Comparison of ENCODE assay signal across 24 cellular contexts in genomic region chr1:121443131-121443530, GRCh38.
DNase-seq lines count a peak whose midpoint lies in the region; ATAC-seq and TF ChIP-seq lines count a peak whose summit lies in the region.
"Had no signal": no experiment of that assay in that cellular context is flagged by ENCODE, and none has a peak within 500 bp of the region (broad histone marks: within the 10 kb centered on the region; RNA-seq: fewer than 3 reads in every experiment).

No MANE protein-coding gene starts in this region.

- CTCF ChIA-PET in Panc1 (lab: Charles Lee): no interaction called here

- H3K27ac ChIP-seq in GM23248 (no peak overlapping the region), Panc1 (ENCODE audit: low read length) (no peak overlapping the region)
- H3K27ac ChIP-seq: dorsolateral prefrontal cortex, HL-60, lower lobe of right lung, uterus had no signal

- H3F3A ChIP-seq in GM23248 (ENCODE audit: insufficient read depth): peaks cover 7% of the 10 kb centered on the region; the same call in 1 of the 2 replicates

- H3K9me3 ChIP-seq in GM23248 (ENCODE audit: low read depth) (no peaks in the 10 kb centered on the region), Panc1 (ENCODE audit: control insufficient read depth, insufficient read depth, low read depth, low read length) (no peaks in the 10 kb centered on the region)
- H3K9me3 ChIP-seq: BE2C, lower lobe of right lung, uterus had no signal

- H3K27me3 ChIP-seq in GM23248 (replicated peaks; ENCODE audit: insufficient read depth) (no peaks in the 10 kb centered on the region), Panc1 (ENCODE audit: control insufficient read depth, insufficient read depth, low read length) (no peaks in the 10 kb centered on the region)
- H3K27me3 ChIP-seq: BE2C, dorsolateral prefrontal cortex, uterus had no signal

- intact Hi-C loops in Panc1 (cut with micrococcal nuclease; ENCODE audit: unreplicated experiment): no loop called here

- peak; percentile 34 for DNase-seq in GM23248
- peak; percentile 28 for DNase-seq in Panc1 (ENCODE audit: low read depth, low spot score)
- DNase-seq in fibroblast of mammary gland (ENCODE audit: low read depth): peak; percentile 58
- DNase-seq in stromal cell of bone marrow (ENCODE audit: low read depth): peak; percentile 37
- no peak for DNase-seq in NCI-H1930 (lab: John Stamatoyannopoulos, UW)
- DNase-seq in NCI-H1694 treated with DMSO at 0.1 percent for 48 hours (lab: John Stamatoyannopoulos, UW): no peak
- DNase-seq: activated B cell treated with CpG ODN at 0.5 μM for 24 hours; activated CD4-positive, alpha-beta memory T cell treated with anti-CD3 and anti-CD28 coated beads, Interleukin-2, amount 10 ng/mL, durations not matched to agents 7 days and 5 days; activated T-cell treated with anti-CD3 and anti-CD28 coated beads, Interleukin-2, amount 50 U/mL, for 24 hours; BE2C; dorsolateral prefrontal cortex; GF-D8; GOT3; head of caudate nucleus; KBM-7; lower lobe of right lung; NCI-H1092; NCI-H2081 treated with DMSO at 0.1 percent for 48 hours; NCI-H526; stimulated activated CD4-positive, alpha-beta T cell treated with anti-CD3 and anti-CD28 coated beads, Interleukin-4, amount 100 ng/mL, for 4 hours; substantia nigra; uterus had no signal

- POLR2A ChIA-PET in Panc1 (lab: Charles Lee): no interaction called here

- no peaks in the 10 kb centered on the region for H4K20me1 ChIP-seq in GM23248 (ENCODE audit: insufficient read depth)

- ATAC-seq in Panc1: no peak
- no peak for ATAC-seq in HG03108 (IDR thresholded peaks at IDR 0.05; ENCODE audit: unreplicated experiment)
- ATAC-seq: lower lobe of right lung had no signal

- BruUV-seq in Panc1 (replicated peaks; lab: Mats Ljungman, UMichigan): no TSS peak

- H2AFZ ChIP-seq in GM23248: peak overlapping the region; percentile 73

- H3K9me2 ChIP-seq in GM23248 (ENCODE audit: insufficient read depth): no peaks in the 10 kb centered on the region

- 0 to 8% methylated on average over 3 of the region's 3 CpGs for WGBS in GM23248 (ENCODE audit: low coverage in 1 of 2, low lambda C conversion rate in 2 of 2, missing lambda C conversion rate in 2 of 2), 2 experiments

- no peak for TF ChIP-seq CTCF in Panc1 (IDR thresholded peaks at IDR 0.05)
- TF ChIP-seq CTCF in fibroblast of mammary gland (conservative IDR thresholded peaks at IDR 0.05; ENCODE audit: control insufficient read depth, insufficient read depth, low read depth, low read length): no peak

- in situ Hi-C loops in GM23248 (cut with MboI) (no loop called here), Panc1 (cut with HindIII; ENCODE audit: low pct_unique_long_range_greater_than_20kb, low sequenced_read_pairs) (no loop called here)

- no peaks in the 10 kb centered on the region for H3K79me2 ChIP-seq in GM23248 (ENCODE audit: insufficient read depth)

- no peak overlapping the region for H3K4me3 ChIP-seq in GM23248
- no peak overlapping the region for H3K4me3 ChIP-seq in Panc1 (ENCODE audit: low read depth in 2 of 2, low read length in 2 of 2)
- H3K4me3 ChIP-seq in fibroblast of mammary gland (ENCODE audit: control insufficient read depth, low read depth, low read length): no peak overlapping the region
- H3K4me3 ChIP-seq: dorsolateral prefrontal cortex, lower lobe of right lung, uterus had no signal

- no peak overlapping the region for H3K9ac ChIP-seq in GM23248

- H3K4me1 ChIP-seq in GM23248 (ENCODE audit: insufficient read depth) (0 out of 2 replicates have a peak, but pooled peaks cover 6% of the 10 kb centered on the region), Panc1 (ENCODE audit: control insufficient read depth, insufficient read depth, low read length) (no peaks in the 10 kb centered on the region)
- H3K4me1 ChIP-seq: BE2C, lower lobe of right lung, uterus had no signal

- H3K4me2 ChIP-seq in GM23248 (ENCODE audit: unreplicated experiment): no peak overlapping the region

- H3K36me3 ChIP-seq in GM23248 (ENCODE audit: low read depth): no peaks in the 10 kb centered on the region
- H3K36me3 ChIP-seq in Panc1 (ENCODE audit: control insufficient read depth, insufficient read depth, low read length): no peaks in the 10 kb centered on the region
- H3K36me3 ChIP-seq: BE2C, lower lobe of right lung, uterus had no signal

Comparison
In these comparisons a context has a peak if more than half of its experiments do, and no peak if none do; other contexts are left out.
1. DNase-seq: peak in GM23248 (single experiment), Panc1 (single experiment), fibroblast of mammary gland (single experiment) and stromal cell of bone marrow (single experiment); none in NCI-H1930 (0 of 2) and NCI-H1694 treated with DMSO at 0.1 percent for 48 hours (single experiment).